29 cellular contexts compared by ENCODE assay signal in genomic region chr13:19057588-19058340, GRCh38.
"Had no signal": no experiment of that assay in that cellular context is flagged by ENCODE, and none has a peak within 500 bp of the region (broad histone marks: within the 10 kb centered on the region; RNA-seq: fewer than 3 reads in every experiment).

No MANE protein-coding gene starts in this region.

- H3K4me1 ChIP-seq: adrenal gland, body of pancreas, foreskin keratinocyte, gastrocnemius medialis, heart left ventricle had no signal

- H3K9me3 ChIP-seq: adrenal gland, body of pancreas, gastrocnemius medialis had no signal

- DNase-seq: activated CD4-positive, alpha-beta memory T cell treated with anti-CD3 and anti-CD28 coated beads for 36 hours; activated CD4-positive, alpha-beta T cell treated with anti-CD3 and anti-CD28 coated beads for 36 hours; activated CD4-positive, CD25-positive, alpha-beta regulatory T cell; activated CD4-positive, CD25-positive, alpha-beta regulatory T cell treated with anti-CD3 and anti-CD28 coated beads, Interleukin-2, amount 50 U/mL, for 72 hours; activated CD8-positive, alpha-beta memory T cell treated with anti-CD3 and anti-CD28 coated beads, Interleukin-2, amount 10 ng/mL, durations not matched to agents 7 days and 5 days; activated CD8-positive, alpha-beta memory T cell treated with anti-CD3 and anti-CD28 coated beads, Interleukin-2, amount 50 U/mL, for 4 hours; activated CD8-positive, alpha-beta T cell treated with anti-CD3 and anti-CD28 coated beads, Interleukin-2, amount 10 ng/mL, durations not matched to agents 7 days and 5 days; activated effector memory CD4-positive, alpha-beta T cell treated with anti-CD3 and anti-CD28 coated beads, Interleukin-2, amount 50 U/mL, for 16 hours; activated naive CD4-positive, alpha-beta T cell treated with anti-CD3 and anti-CD28 coated beads for 36 hours; activated naive CD8-positive, alpha-beta T cell treated with anti-CD3 and anti-CD28 coated beads for 36 hours; activated naive CD8-positive, alpha-beta T cell treated with anti-CD3 and anti-CD28 coated beads, Interleukin-2, amount 50 U/mL, for 24 hours; activated T-cell treated with anti-CD3 and anti-CD28 coated beads, Interleukin-2, amount 50 U/mL, for 1 hour; activated T-cell treated with anti-CD3 and anti-CD28 coated beads, Interleukin-2, amount 50 U/mL, for 48 hours; adrenal gland; amygdala; body of pancreas; central memory CD4-positive, alpha-beta T cell; cerebellar nuclear complex; dorsolateral prefrontal cortex; effector memory CD4-positive, alpha-beta T cell; endodermal cell; foreskin keratinocyte; gastrocnemius medialis; glutamatergic neuron; T-helper 2 cell had no signal

- H3K36me3 ChIP-seq: adrenal gland, cardiac muscle cell, gastrocnemius medialis, heart left ventricle had no signal

- ATAC-seq: activated CD4-positive, alpha-beta T cell treated with anti-CD3 and anti-CD28 coated beads for 36 hours; activated CD8-positive, alpha-beta memory T cell treated with anti-CD3 and anti-CD28 coated beads, Interleukin-2, amount 10 ng/mL, durations not matched to agents 7 days and 5 days; activated CD8-positive, alpha-beta T cell treated with anti-CD3 and anti-CD28 coated beads, Interleukin-2, amount 10 ng/mL, durations not matched to agents 7 days and 5 days; activated naive CD8-positive, alpha-beta T cell treated with anti-CD3 and anti-CD28 coated beads, Interleukin-2, amount 50 U/mL, for 24 hours; body of pancreas; esophagus mucosa; foreskin keratinocyte; gastrocnemius medialis; heart left ventricle had no signal

- H3K27me3 ChIP-seq: adrenal gland, body of pancreas, cardiac muscle cell, foreskin keratinocyte, gastrocnemius medialis, heart left ventricle had no signal

- H3K27ac ChIP-seq: adrenal gland, body of pancreas, cardiac muscle cell, coronary artery, dorsolateral prefrontal cortex, foreskin keratinocyte, gastrocnemius medialis, heart left ventricle had no signal

- H3K4me3 ChIP-seq: adrenal gland, body of pancreas, cardiac muscle cell, coronary artery, dorsolateral prefrontal cortex, gastrocnemius medialis, heart left ventricle had no signal
